11 cellular contexts compared by ENCODE assay signal in genomic region chr4:153067376-153067775, GRCh38.
DNase-seq lines count a peak whose midpoint lies in the region; ATAC-seq and TF ChIP-seq lines count a peak whose summit lies in the region.
"Had no signal": no experiment of that assay in that cellular context is flagged by ENCODE, and none has a peak within 500 bp of the region (broad histone marks: within the 10 kb centered on the region; RNA-seq: fewer than 3 reads in every experiment).

No MANE protein-coding gene starts in this region.

- H3K4me1 ChIP-seq in neuronal stem cell (ENCODE audit: control insufficient read depth in 2 of 2, insufficient read depth in 1 of 2, low read depth in 1 of 2, low read length in 2 of 2): peaks cover 0 to 14% of the 10 kb centered on the region in 2 donors
- H3K4me1 ChIP-seq in spleen: no peaks in the 10 kb centered on the region
- H3K4me1 ChIP-seq: ascending aorta had no signal

- no peak overlapping the region for H2BK15ac ChIP-seq in neuronal stem cell (ENCODE audit: low read length)

- no peak overlapping the region for H3K9ac ChIP-seq in neuronal stem cell (ENCODE audit: low read depth, low read length, poor library complexity)

- no peak for ATAC-seq in HG03108 (IDR thresholded peaks at IDR 0.05; ENCODE audit: unreplicated experiment)
- ATAC-seq: esophagus mucosa had no signal

- H3K4ac ChIP-seq in neuronal stem cell (ENCODE audit: low read length): no peak overlapping the region

- TF ChIP-seq POLR2A in spleen (IDR thresholded peaks at IDR 0.05): no peak

- H2AK5ac ChIP-seq in neuronal stem cell (ENCODE audit: low read depth, low read length): no peak overlapping the region

- H3K4me3 ChIP-seq in epithelial cell of esophagus (ENCODE audit: low read length): no peak overlapping the region
- no peak overlapping the region for H3K4me3 ChIP-seq in neuronal stem cell (ENCODE audit: low read length in 2 of 2)
- H3K4me3 ChIP-seq in spleen: no peak overlapping the region
- H3K4me3 ChIP-seq: ascending aorta had no signal

- H3K27me3 ChIP-seq in neuronal stem cell (ENCODE audit: control insufficient read depth in 3 of 3, insufficient read depth in 3 of 3, low read depth in 1 of 3, low read length in 3 of 3) (peaks cover 0 to 3% (median 0%) of the 10 kb centered on the region in 3 experiments), spleen (replicated peaks in 1 of 7) (no peaks in the 10 kb centered on the region)
- H3K27me3 ChIP-seq: ascending aorta had no signal

- H2BK5ac ChIP-seq in neuronal stem cell (ENCODE audit: low read length): no peak overlapping the region

- H4K91ac ChIP-seq in neuronal stem cell (ENCODE audit: low read depth, low read length, poor library complexity): no peak overlapping the region

- intact Hi-C loops in spleen (cut with DNase I; ENCODE audit: low total_unique reads): no loop called here

- peak overlapping the region; percentile 31 for H3K18ac ChIP-seq in neuronal stem cell (ENCODE audit: low read length)

- DNase-seq in GDM1 (lab: John Stamatoyannopoulos, UW) (peak; percentile 11), OCI-M1 (lab: John Stamatoyannopoulos, UW) (peak; percentile 36), epithelial cell of esophagus (ENCODE audit: low read depth) (peak; percentile 29), neuronal stem cell (ENCODE audit: low spot score) (no peak), occipital lobe (lab: John Stamatoyannopoulos, UW) (no peak), spleen (no peak)
- no peak for DNase-seq in activated CD8-positive, alpha-beta memory T cell treated with anti-CD3 and anti-CD28 coated beads, Interleukin-2, amount 50 U/mL, for 48 hours
- DNase-seq: NCI-H510A treated with DMSO at 0.1 percent for 48 hours had no signal

- H3K36me3 ChIP-seq in neuronal stem cell (replicated peaks in 1 of 2; ENCODE audit: control insufficient read depth in 2 of 2, insufficient read depth in 2 of 2, low read length in 2 of 2) (no peaks in the 10 kb centered on the region), spleen (no peaks in the 10 kb centered on the region)
- H3K36me3 ChIP-seq: ascending aorta had no signal

- H2BK120ac ChIP-seq in neuronal stem cell (ENCODE audit: low read depth, low read length): no peak overlapping the region

- H3K4me2 ChIP-seq in neuronal stem cell (ENCODE audit: insufficient read depth, low read length, poor library complexity, severe bottlenecking): no peak overlapping the region

- no peak overlapping the region for H2BK12ac ChIP-seq in neuronal stem cell (ENCODE audit: low read length)

- TF ChIP-seq CTCF in epithelial cell of esophagus (IDR thresholded peaks at IDR 0.05; ENCODE audit: insufficient read depth, low read depth, low read length, missing control alignments) (no peak), spleen (IDR thresholded peaks at IDR 0.05 in 8 of 11, conservative IDR thresholded peaks at IDR 0.05 in 3 of 11) (no peak)

- no peak overlapping the region for H3K14ac ChIP-seq in neuronal stem cell (ENCODE audit: low read length)

- peak overlapping the region; percentile 59 for H2AFZ ChIP-seq in neuronal stem cell (ENCODE audit: low read length)

- H3K23ac ChIP-seq in neuronal stem cell (ENCODE audit: low read depth, low read length, poor library complexity): no peak overlapping the region

- H3K9me3 ChIP-seq in neuronal stem cell (replicated peaks in 1 of 2; ENCODE audit: control insufficient read depth in 2 of 2, insufficient read depth in 1 of 2, low read depth in 1 of 2, low read length in 2 of 2): no peaks in the 10 kb centered on the region
- peaks cover 0 to 3% (median 0%) of the 10 kb centered on the region in 8 donors for H3K9me3 ChIP-seq in spleen
- H3K9me3 ChIP-seq: ascending aorta had no signal

- H3K27ac ChIP-seq in neuronal stem cell (replicated peaks; ENCODE audit: low read length) (peak overlapping the region; percentile 45), spleen (no peak overlapping the region)
- H3K27ac ChIP-seq: ascending aorta had no signal

- no CpG with 5 or more reads among the region's 1 CpG for WGBS in neuronal stem cell (ENCODE audit: extremely low coverage in 2 of 2, insufficient read length in 2 of 2, insufficient replicate concordance in 1 of 2), 2 donors
- WGBS in spleen, 5 donors: 43 to 83% (median 58%) methylated on average over 1 of the region's 1 CpG

- no peak overlapping the region for H4K8ac ChIP-seq in neuronal stem cell (ENCODE audit: low read depth, low read length)

- no peaks in the 10 kb centered on the region for H3K79me1 ChIP-seq in neuronal stem cell (ENCODE audit: low read depth, low read length)

Comparison
In these comparisons a context has a peak if more than half of its experiments do, and no peak if none do; other contexts are left out.
1. DNase-seq: peak in GDM1 (single experiment), OCI-M1 (single experiment) and epithelial cell of esophagus (single experiment); none in neuronal stem cell (single experiment), activated CD8-positive, alpha-beta memory T cell treated with anti-CD3 and anti-CD28 coated beads, Interleukin-2, amount 50 U/mL, for 48 hours (single experiment), occipital lobe (single experiment) and spleen (single experiment).